8 cellular contexts compared by ENCODE assay signal in genomic region chr1:167555971-167556714, GRCh38. TPM values are rescaled to one million over a fixed set of nuclear protein-coding genes. Genes with fewer than 3 reads are reported as not detected.
A peak's percentile ranks its signal among the peaks of the same experiment; 100 is the strongest.
DNase-seq lines count a peak whose midpoint lies in the region; ATAC-seq and TF ChIP-seq lines count a peak whose summit lies in the region.

No MANE protein-coding gene starts in this region.

- DNase-seq in AML-193 (lab: John Stamatoyannopoulos, UW) (peak; percentile 65 to 74), NCI-H2196 (lab: John Stamatoyannopoulos, UW; ENCODE audit: unreplicated experiment) (peak; percentile 90), WTC11 (ENCODE audit: low spot score) (peak; percentile 82), left kidney (ENCODE audit: low read depth, low spot score) (peak; percentile 86)
- DNase-seq in central memory CD8-positive, alpha-beta T cell (ENCODE audit: low spot score in 2 of 2): peak; percentile 62 to 63
- DNase-seq in stimulated activated CD4-positive, alpha-beta T cell treated with anti-CD3 and anti-CD28 coated beads, Interleukin-4, amount 100 ng/mL, for 4 hours: peak; percentile 64 to 70

- H3K4me3 Mint-ChIP-seq in WTC11: 0 out of 2 replicates have a peak overlapping the region, but pooled peaks have one; percentile 1
- H3K4me3 Mint-ChIP-seq in central memory CD8-positive, alpha-beta T cell: no peak overlapping the region

- no peak overlapping the region for H3K27ac Mint-ChIP-seq in WTC11
- no peak overlapping the region for H3K27ac Mint-ChIP-seq in central memory CD8-positive, alpha-beta T cell (ENCODE audit: low read depth)

- no peaks in the 10 kb centered on the region for H3K9me3 Mint-ChIP-seq in WTC11
- H3K9me3 Mint-ChIP-seq in central memory CD8-positive, alpha-beta T cell: no peaks in the 10 kb centered on the region

- peak; percentile 67 for TF ChIP-seq CTCF in WTC11 (IDR thresholded peaks at IDR 0.05)

- CTCF ChIA-PET in WTC11 (lab: Charles Lee): interaction anchor here (0.8 to 3.6 kb wide), 9 partner anchors 8 to 496 kb away, joined by 3 to 54 read pairs (median 6); no protein-coding TSS in a partner anchor

- peaks cover 14% of the 10 kb centered on the region; the same call in 1 of the 2 replicates for H3K4me1 Mint-ChIP-seq in WTC11
- peaks cover 14% of the 10 kb centered on the region for H3K4me1 Mint-ChIP-seq in central memory CD8-positive, alpha-beta T cell

- no peaks in the 10 kb centered on the region for H3K36me3 Mint-ChIP-seq in WTC11
- H3K36me3 Mint-ChIP-seq in central memory CD8-positive, alpha-beta T cell (ENCODE audit: insufficient read depth): peaks cover 3% of the 10 kb centered on the region

- peaks cover 10% of the 10 kb centered on the region for H3K27me3 Mint-ChIP-seq in WTC11 (ENCODE audit: low read depth)
- peaks cover 16% of the 10 kb centered on the region for H3K27me3 Mint-ChIP-seq in central memory CD8-positive, alpha-beta T cell

- peak; percentile 24 for ATAC-seq in GM21529 (IDR thresholded peaks at IDR 0.05; ENCODE audit: unreplicated experiment)
- peak; percentile 9; the same call in 1 of the 2 replicates for ATAC-seq in WTC11
- ATAC-seq in central memory CD8-positive, alpha-beta T cell (replicated peaks; ENCODE audit: extremely low read depth, poor library complexity, severe bottlenecking): no peak
- no peak for ATAC-seq in GM18502 (IDR thresholded peaks at IDR 0.05; ENCODE audit: poor library complexity, unreplicated experiment)

- POLR2A ChIA-PET in WTC11 (lab: Charles Lee): no interaction called here

TF ChIP-seq in WTC11, 78 proteins besides CTCF, POLR2A, EP300 and RAD21:
- TF ChIP-seq ZNF281 (CRISPR knock-in tag; IDR thresholded peaks at IDR 0.05): no peak
- TF ChIP-seq EMX1 (CRISPR knock-in tag; IDR thresholded peaks at IDR 0.05): no peak
- TF ChIP-seq FOXP4 (CRISPR knock-in tag; IDR thresholded peaks at IDR 0.05): no peak
- no peak for TF ChIP-seq CBFB (CRISPR knock-in tag; IDR thresholded peaks at IDR 0.05; ENCODE audit: low read depth)
- no peak for TF ChIP-seq ETV6 (CRISPR knock-in tag; IDR thresholded peaks at IDR 0.05)
- TF ChIP-seq IRF2 (CRISPR knock-in tag; IDR thresholded peaks at IDR 0.05; ENCODE audit: borderline replicate concordance, low read depth): no peak
- TF ChIP-seq CREB1 (CRISPR knock-in tag; IDR thresholded peaks at IDR 0.05): no peak
- TF ChIP-seq TCF7 (CRISPR knock-in tag; IDR thresholded peaks at IDR 0.05; ENCODE audit: low read depth): no peak
- TF ChIP-seq JAZF1 (CRISPR knock-in tag; IDR thresholded peaks at IDR 0.05): no peak
- no peak for TF ChIP-seq CREM (CRISPR knock-in tag; IDR thresholded peaks at IDR 0.05)
- no peak for TF ChIP-seq RELA (CRISPR knock-in tag; IDR thresholded peaks at IDR 0.05; ENCODE audit: borderline replicate concordance)
- no peak for TF ChIP-seq ZBTB43 (CRISPR knock-in tag; IDR thresholded peaks at IDR 0.05)
- TF ChIP-seq, protein P1, sequence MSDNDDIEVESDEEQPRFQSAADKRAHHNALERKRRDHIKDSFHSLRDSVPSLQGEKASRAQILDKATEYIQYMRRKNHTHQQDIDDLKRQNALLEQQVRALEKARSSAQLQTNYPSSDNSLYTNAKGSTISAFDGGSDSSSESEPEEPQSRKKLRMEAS (CRISPR knock-in tag; IDR thresholded peaks at IDR 0.05): no peak
- TF ChIP-seq, protein P2, sequence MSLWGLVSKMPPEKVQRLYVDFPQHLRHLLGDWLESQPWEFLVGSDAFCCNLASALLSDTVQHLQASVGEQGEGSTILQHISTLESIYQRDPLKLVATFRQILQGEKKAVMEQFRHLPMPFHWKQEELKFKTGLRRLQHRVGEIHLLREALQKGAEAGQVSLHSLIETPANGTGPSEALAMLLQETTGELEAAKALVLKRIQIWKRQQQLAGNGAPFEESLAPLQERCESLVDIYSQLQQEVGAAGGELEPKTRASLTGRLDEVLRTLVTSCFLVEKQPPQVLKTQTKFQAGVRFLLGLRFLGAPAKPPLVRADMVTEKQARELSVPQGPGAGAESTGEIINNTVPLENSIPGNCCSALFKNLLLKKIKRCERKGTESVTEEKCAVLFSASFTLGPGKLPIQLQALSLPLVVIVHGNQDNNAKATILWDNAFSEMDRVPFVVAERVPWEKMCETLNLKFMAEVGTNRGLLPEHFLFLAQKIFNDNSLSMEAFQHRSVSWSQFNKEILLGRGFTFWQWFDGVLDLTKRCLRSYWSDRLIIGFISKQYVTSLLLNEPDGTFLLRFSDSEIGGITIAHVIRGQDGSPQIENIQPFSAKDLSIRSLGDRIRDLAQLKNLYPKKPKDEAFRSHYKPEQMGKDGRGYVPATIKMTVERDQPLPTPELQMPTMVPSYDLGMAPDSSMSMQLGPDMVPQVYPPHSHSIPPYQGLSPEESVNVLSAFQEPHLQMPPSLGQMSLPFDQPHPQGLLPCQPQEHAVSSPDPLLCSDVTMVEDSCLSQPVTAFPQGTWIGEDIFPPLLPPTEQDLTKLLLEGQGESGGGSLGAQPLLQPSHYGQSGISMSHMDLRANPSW (CRISPR knock-in tag; conservative IDR thresholded peaks at IDR 0.05; ENCODE audit: low read depth): no peak
- no peak for TF ChIP-seq USF1 (CRISPR knock-in tag; IDR thresholded peaks at IDR 0.05)

RNA-seq across cellular contexts. Expression of gene CREG1, which starts 2.6 kb away (rescaled TPM):
- total RNA-seq in WTC11 (2021): 21.0 to 24.7 TPM (median 21.7 TPM) in 3 replicates

RNA-seq across cellular contexts. Expression of gene CD247, which starts 37.8 kb away (rescaled TPM):
- 1.0 to 1.8 TPM (median 1.8 TPM) in 3 replicates for total RNA-seq in WTC11 (2021)

Comparison
In these comparisons a context has a peak if more than half of its experiments do, and no peak if none do; other contexts are left out.
1. ATAC-seq: peak in GM21529 (single experiment) and WTC11 (single experiment); none in central memory CD8-positive, alpha-beta T cell (single experiment) and GM18502 (single experiment).
2. Peak in every context shown above with its lines, with median percentiles within 50 percentile points of each other: DNase-seq.